8 cellular contexts compared by ENCODE assay signal in genomic region chr19:39846176-39846677, GRCh38. TPM values are rescaled to one million over a fixed set of nuclear protein-coding genes. Genes with fewer than 3 reads are reported as not detected.
DNase-seq lines count a peak whose midpoint lies in the region; ATAC-seq, FAIRE-seq and TF ChIP-seq lines count a peak whose summit lies in the region.

FBL (minus strand) TSS chr19:39846379; CDS start chr19:39846300, 79 bp downstream.

- peak within 1 kb of the TSS; percentile 88 for H3K9ac ChIP-seq in iPS-20b (ENCODE audit: low read depth, low read length)

- TF ChIP-seq CTCF in A549 (IDR thresholded peaks at IDR 0.05) = no peak; the same call in 2 of the 3 replicates
- TF ChIP-seq CTCF in VCaP (conservative IDR thresholded peaks at IDR 0.05) = no peak

- peak within 1 kb of the TSS; percentile 86 for H3K4me3 ChIP-seq in A549
- peak within 1 kb of the TSS; percentile 84 for H3K4me3 ChIP-seq in iPS-20b (ENCODE audit: low read length)
- peak within 1 kb of the TSS; percentile 59 to 94 (median 80) for H3K4me3 ChIP-seq in skin epidermis

- H3K36me3 ChIP-seq in iPS-20b (ENCODE audit: insufficient read depth, low read depth, low read length) = peaks cover 4% of the 10 kb centered on the region

- no peaks in the 10 kb centered on the region for H3K27me3 ChIP-seq in iPS-20b (ENCODE audit: insufficient read depth, low read length)

- WGBS in A549 (ENCODE audit: missing lambda C conversion rate) = under 1% methylated on average over 28 of the region's 47 CpGs

- in situ Hi-C loops in T47D (cut with HindIII; ENCODE audit: low pct_unique_long_range_greater_than_20kb, low sequenced_read_pairs) = no loop called here

- no peak for TF ChIP-seq EP300 in A549 (IDR thresholded peaks at IDR 0.05)

- DNase-seq in A549 (ENCODE audit: low read depth in 1 of 2, low spot score in 1 of 2) = peak; percentile 96 to 100
- peak; percentile 87 for DNase-seq in NCI-H2171 treated with DMSO at 0.1 percent for 48 hours (lab: John Stamatoyannopoulos, UW)
- DNase-seq in T47D (ENCODE audit: low read depth in 1 of 2, low spot score in 1 of 2) = peak; percentile 85 to 92

- TF ChIP-seq RAD21 in A549 (conservative IDR thresholded peaks at IDR 0.05 in 1 of 2, IDR thresholded peaks at IDR 0.05 in 1 of 2) = no peak

- ATAC-seq in A549 (peak; percentile 79 to 91), GM18867 (IDR thresholded peaks at IDR 0.05; ENCODE audit: unreplicated experiment) (peak; percentile 74), HG03108 (IDR thresholded peaks at IDR 0.05; ENCODE audit: unreplicated experiment) (peak; percentile 73)

- H3K27ac ChIP-seq in A549 (peak within 1 kb of the TSS; percentile 87 to 90), VCaP (peak within 1 kb of the TSS; percentile 86), iPS-20b (ENCODE audit: low read length) (peak within 1 kb of the TSS; percentile 10), skin epidermis (peak within 1 kb of the TSS in 20 of 21 experiments; percentile 45 to 94 (median 88))

- peak within 1 kb of the TSS; percentile 87 for H3K4me2 ChIP-seq in A549

- H3K4me1 ChIP-seq in A549 (peaks cover 44% of the 10 kb centered on the region), iPS-20b (ENCODE audit: insufficient read depth, low read length) (peaks cover 19% of the 10 kb centered on the region)

- CTCF ChIA-PET in A549 (lab: Yijun Ruan, JAX) = interaction anchor here (0.6 to 11.1 kb wide), 20 partner anchors 8 to 373 kb away, joined by 3 to 137 read pairs (median 4); partner anchors contain the start of genes DYRK1B and PSMC4

- FAIRE-seq in A549 (lab: Jason Lieb, UNC) = peak; percentile 93

- H3K9me3 ChIP-seq in A549 = no peaks in the 10 kb centered on the region
- no peaks in the 10 kb centered on the region for H3K9me3 ChIP-seq in iPS-20b (ENCODE audit: insufficient read depth, low read depth, low read length)

- POLR2A ChIA-PET in A549 (lab: Yijun Ruan, JAX) = interaction anchor here (0.6 to 6.4 kb wide), 20 partner anchors 9 to 410 kb away, joined by 3 to 97 read pairs (median 4); partner anchors contain the start of genes DYRK1B, MAP3K10, PSMC4 and RPS16

- peak; percentile 99 for TF ChIP-seq POLR2A in A549 (IDR thresholded peaks at IDR 0.05; ENCODE audit: low read length)

TF ChIP-seq in A549, 52 proteins besides CTCF, POLR2A, EP300 and RAD21:
- peak; percentile 92 to 98; a peak in 4 of 5 replicates for TF ChIP-seq JUN (IDR thresholded peaks at IDR 0.05)
- peak; percentile 97 for TF ChIP-seq BCL3 (IDR thresholded peaks at IDR 0.05)
- TF ChIP-seq MAX (IDR thresholded peaks at IDR 0.05) = peak; percentile 99
- TF ChIP-seq NPAS2 (CRISPR knock-in tag; IDR thresholded peaks at IDR 0.05; ENCODE audit: borderline replicate concordance) = no peak
- TF ChIP-seq E2F6 (IDR thresholded peaks at IDR 0.05; ENCODE audit: borderline replicate concordance, low read depth) = peak; percentile 93
- no peak for TF ChIP-seq SMC3 (IDR thresholded peaks at IDR 0.05)
- TF ChIP-seq GATA3 (IDR thresholded peaks at IDR 0.05; ENCODE audit: borderline replicate concordance) = peak; percentile 52; the same call in 1 of the 2 replicates
- TF ChIP-seq MYC (IDR thresholded peaks at IDR 0.05; ENCODE audit: borderline replicate concordance, low read length) = peak; percentile 99
- TF ChIP-seq ZSCAN20 (CRISPR knock-in tag; IDR thresholded peaks at IDR 0.05) = no peak
- TF ChIP-seq JUNB (IDR thresholded peaks at IDR 0.05) = no peak
- TF ChIP-seq ELK1 (IDR thresholded peaks at IDR 0.05; ENCODE audit: low read depth, low read length) = no peak
- no peak for TF ChIP-seq ZC3H11A (IDR thresholded peaks at IDR 0.05)
- peak; percentile 27; the same call in 1 of the 2 replicates for TF ChIP-seq USF2 (IDR thresholded peaks at IDR 0.05)
- TF ChIP-seq FOSB (CRISPR knock-in tag; IDR thresholded peaks at IDR 0.05) = no peak
- TF ChIP-seq PHF8 (IDR thresholded peaks at IDR 0.05; ENCODE audit: borderline replicate concordance, low read depth) = peak; percentile 97
- TF ChIP-seq CEBPB (IDR thresholded peaks at IDR 0.05) = no peak
- no peak for TF ChIP-seq FOSL2 (IDR thresholded peaks at IDR 0.05)
- TF ChIP-seq FOSL2 (CRISPR knock-in tag; IDR thresholded peaks at IDR 0.05) = no peak
- TF ChIP-seq RFX5 (IDR thresholded peaks at IDR 0.05) = no peak
- no peak for TF ChIP-seq CHD4 (IDR thresholded peaks at IDR 0.05; ENCODE audit: borderline replicate concordance)
- no peak for TF ChIP-seq SREBF2 (IDR thresholded peaks at IDR 0.05)
- no peak for TF ChIP-seq NR3C1 (IDR thresholded peaks at IDR 0.05)
- TF ChIP-seq NFE2L2 (conservative IDR thresholded peaks at IDR 0.05; ENCODE audit: low read length) = 0 out of 2 replicates have a peak, but pooled peaks have one; percentile 1
- no peak for TF ChIP-seq CHD2 (IDR thresholded peaks at IDR 0.05; ENCODE audit: low read length, partially characterized antibody)
- TF ChIP-seq HOXB5 (CRISPR knock-in tag; IDR thresholded peaks at IDR 0.05) = no peak
- TF ChIP-seq RCOR1 (IDR thresholded peaks at IDR 0.05; ENCODE audit: low read depth, low read length) = no peak
- TF ChIP-seq PBX3 (IDR thresholded peaks at IDR 0.05) = no peak; the same call in 1 of the 2 replicates
- TF ChIP-seq HDAC2 (IDR thresholded peaks at IDR 0.05) = no peak
- TF ChIP-seq HES2 (IDR thresholded peaks at IDR 0.05) = no peak

RNA-seq across cellular contexts. Expression of gene FBL, which starts in this region (rescaled TPM):
- polyA plus RNA-seq in A549 (2011; rRNA removed) = 716 and 970 TPM in 2 replicates
- 1,482 and 1,602 TPM in 2 replicates for polyA plus RNA-seq in A549 (2012; cell fraction: cytosol; rRNA removed)
- 1,051 and 1,057 TPM in 2 replicates for polyA plus RNA-seq in A549 (2012; cell fraction: nucleus; rRNA removed)
- polyA plus RNA-seq in A549 (2017; fragmentation: RNase III; extraction: RNeasy Plus Mini Kit Qiagen cat#74134 plus additional on column Dnase treatment) = 1,011 to 1,141 TPM (median 1,077 TPM) in 3 replicates
- polyA minus RNA-seq in A549 (2011; rRNA and poly(A)+ RNA removed) = 1,036 and 1,137 TPM in 2 replicates

Comparison
In these comparisons a context has a peak if more than half of its experiments do, and no peak if none do; other contexts are left out.
1. Peak in every context shown above with its lines: DNase-seq, ATAC-seq, H3K4me3 ChIP-seq and H3K27ac ChIP-seq.
2. H3K27ac ChIP-seq: peak in every context shown above with its lines; median percentile 88 in A549; 88 in skin epidermis; 86 in VCaP; 10 in iPS-20b.